Comparison of ENCODE assay signal across 22 cellular contexts in the genomic region with DNA sequence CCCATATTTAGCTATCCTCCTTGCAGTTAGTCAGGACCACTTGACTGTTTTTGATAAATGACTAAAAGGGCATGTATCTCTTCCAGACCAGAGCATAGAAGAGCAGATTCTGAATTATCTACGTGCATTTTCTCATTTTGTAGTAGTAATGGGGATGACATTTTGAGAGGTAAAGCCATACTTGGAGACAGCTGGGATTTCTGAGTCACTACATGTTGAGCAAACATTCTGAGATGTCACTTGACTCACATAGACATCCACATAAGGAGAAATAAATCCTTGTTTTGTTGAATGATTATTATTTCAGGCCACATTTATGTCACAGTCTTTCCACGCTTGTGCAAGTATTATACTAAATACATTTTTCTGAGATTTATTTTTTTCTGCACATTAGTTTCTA.
"Had no signal": no experiment of that assay in that cellular context is flagged by ENCODE, and none has a peak within 500 bp of the region (broad histone marks: within the 10 kb centered on the region; RNA-seq: fewer than 3 reads in every experiment).

No MANE protein-coding gene starts in this region.

- H3K27me3 ChIP-seq: dorsolateral prefrontal cortex, foreskin keratinocyte, tibial artery had no signal

- FAIRE-seq: colon, kidney, TTC549 had no signal

- ATAC-seq: activated CD8-positive, alpha-beta memory T cell treated with anti-CD3 and anti-CD28 coated beads, Interleukin-2, amount 10 ng/mL, durations not matched to agents 7 days and 5 days; foreskin keratinocyte; left lobe of liver; stimulated activated naive CD8-positive, alpha-beta T cell treated with anti-CD3 and anti-CD28 coated beads, Interleukin-15, Interleukin-2, amounts not matched to agents 100 U/mL and 50 U/mL, for 24 hours had no signal

- H3K4me3 ChIP-seq: dorsolateral prefrontal cortex, lung, tibial artery had no signal

- H3K4me1 ChIP-seq: foreskin keratinocyte, tibial artery had no signal

- DNase-seq: activated CD4-positive, alpha-beta memory T cell treated with anti-CD3 and anti-CD28 coated beads, Interleukin-2, amount 10 ng/mL, durations not matched to agents 7 days and 5 days; activated CD4-positive, alpha-beta T cell treated with anti-CD3 and anti-CD28 coated beads for 48 hours; activated CD4-positive, CD25-positive, alpha-beta regulatory T cell; activated CD8-positive, alpha-beta memory T cell treated with anti-CD3 and anti-CD28 coated beads, Interleukin-2, amount 10 ng/mL, durations not matched to agents 7 days and 5 days; activated naive CD4-positive, alpha-beta T cell; activated naive CD8-positive, alpha-beta T cell treated with anti-CD3 and anti-CD28 coated beads for 36 hours; amniotic stem cell; dorsolateral prefrontal cortex; glutamatergic neuron; hypothalamus; kidney; midbrain; nucleus accumbens; posterior cingulate gyrus; stimulated activated naive CD8-positive, alpha-beta T cell treated with anti-CD3 and anti-CD28 coated beads, Interleukin-15, Interleukin-2, amounts not matched to agents 100 U/mL and 50 U/mL, for 24 hours; substantia nigra; tibial artery had no signal

- H3K27ac ChIP-seq: dorsolateral prefrontal cortex, foreskin keratinocyte, tibial artery had no signal

- H3K36me3 ChIP-seq: tibial artery had no signal

- H3K9me3 ChIP-seq: tibial artery had no signal
